8 cellular contexts compared by ENCODE assay signal in genomic region chr12:48197549-48197966, GRCh38. TPM values are rescaled to one million over a fixed set of nuclear protein-coding genes. Genes with fewer than 3 reads are reported as not detected.
DNase-seq lines count a peak whose midpoint lies in the region; ATAC-seq, FAIRE-seq and TF ChIP-seq lines count a peak whose summit lies in the region.

No MANE protein-coding gene starts in this region.

- no peaks in the 10 kb centered on the region for H3K79me2 ChIP-seq in HCT116 (ENCODE audit: insufficient read depth, low read length)
- no peaks in the 10 kb centered on the region for H3K79me2 ChIP-seq in astrocyte (ENCODE audit: insufficient read depth, low read length)

- H3K9me3 ChIP-seq in HCT116 (ENCODE audit: control insufficient read depth in 1 of 2, insufficient read depth in 1 of 2, low read depth in 1 of 2, low read length in 2 of 2) (no peaks in the 10 kb centered on the region), astrocyte (ENCODE audit: insufficient read depth, low read depth, low read length) (no peaks in the 10 kb centered on the region), skeletal muscle satellite cell (replicated peaks; ENCODE audit: low read length) (no peaks in the 10 kb centered on the region)

- ATAC-seq in HCT116: peak; percentile 64

- peak overlapping the region; percentile 96 for H3K27ac Mint-ChIP-seq in astrocyte (ENCODE audit: unreplicated experiment)

- POLR2A ChIA-PET in HCT116 (lab: Charles Lee): interaction anchor here (1.2 kb wide), 1 partner anchor 292 kb away, joined by 5 read pairs; the partner anchor contains the start of gene VDR

- H3K4me3 Mint-ChIP-seq in astrocyte (ENCODE audit: unreplicated experiment): peak overlapping the region; percentile 86

- peak overlapping the region; percentile 65 for H3K9ac ChIP-seq in HCT116 (ENCODE audit: low read length)
- H3K9ac ChIP-seq in astrocyte (ENCODE audit: low read length): peak overlapping the region; percentile 88
- H3K9ac ChIP-seq in skeletal muscle satellite cell (ENCODE audit: low read depth, low read length): peak overlapping the region; percentile 79

- H3K27ac ChIP-seq in HCT116 (ENCODE audit: low read depth, low read length): peak overlapping the region; percentile 62
- peak overlapping the region; percentile 16 for H3K27ac ChIP-seq in astrocyte (ENCODE audit: low read depth, low read length)

- H3K9me2 ChIP-seq in HCT116 (ENCODE audit: insufficient read depth): no peaks in the 10 kb centered on the region

- peaks cover 15% of the 10 kb centered on the region for H3K4me1 Mint-ChIP-seq in astrocyte (ENCODE audit: low read depth, unreplicated experiment)

- DNase-seq in GM12864 (ENCODE audit: low read depth): no peak
- peak; percentile 23 for DNase-seq in HCT116 (ENCODE audit: low read depth, low spot score)
- peak; percentile 40 for DNase-seq in NCI-H2227 (lab: John Stamatoyannopoulos, UW; ENCODE audit: unreplicated experiment)
- no peak for DNase-seq in astrocyte (ENCODE audit: low read depth)
- DNase-seq in T-helper 9 cell: no peak
- DNase-seq in HPDE6-E6E7 (ENCODE audit: extremely low spot score): no peak

- H3K4me1 ChIP-seq in HCT116 (ENCODE audit: control insufficient read depth in 1 of 2, insufficient read depth in 2 of 2, low read length in 2 of 2): peaks cover 10 to 20% of the 10 kb centered on the region in 2 experiments; a peak in 3 of 4 replicates
- H3K4me1 ChIP-seq in astrocyte (ENCODE audit: insufficient read depth, low read length): peaks cover 12% of the 10 kb centered on the region
- peaks cover 9% of the 10 kb centered on the region for H3K4me1 ChIP-seq in skeletal muscle satellite cell (ENCODE audit: control insufficient read depth, insufficient read depth, low read length)

- TSS peak; percentile 96 for BruUV-seq in HCT116 (replicated peaks; lab: Mats Ljungman, UMichigan)

- H3K27me3 ChIP-seq in HCT116 (ENCODE audit: insufficient read depth, low read length): no peaks in the 10 kb centered on the region
- H3K27me3 ChIP-seq in astrocyte (ENCODE audit: insufficient read depth, low read length): peaks cover 13% of the 10 kb centered on the region
- H3K27me3 ChIP-seq in skeletal muscle satellite cell (ENCODE audit: control insufficient read depth, insufficient read depth, low read length): peaks cover 23% of the 10 kb centered on the region

- TF ChIP-seq CTCF in GM12864 (IDR thresholded peaks at IDR 0.05; ENCODE audit: low read depth, low read length, missing control alignments) (peak; percentile 36), HCT116 (IDR thresholded peaks at IDR 0.05 in 2 of 3, conservative IDR thresholded peaks at IDR 0.05 in 1 of 3; ENCODE audit: borderline replicate concordance in 1 of 3, insufficient read depth in 1 of 3, low read depth in 2 of 3, low read length in 2 of 3) (peak; percentile 36 to 69 (median 59); a peak in 5 of 6 replicates), astrocyte (IDR thresholded peaks at IDR 0.05; ENCODE audit: insufficient read depth, low read depth, low read length) (peak; percentile 56)

- CTCF ChIA-PET in HCT116 (lab: Charles Lee): interaction anchor here (0.6 to 2.4 kb wide), 15 partner anchors 8 to 1166 kb away, joined by 3 to 13 read pairs (median 3); partner anchors contain the start of genes ASB8, CCDC184 and VDR

- TF ChIP-seq POLR2A in HCT116 (IDR thresholded peaks at IDR 0.05; ENCODE audit: borderline replicate concordance, extremely low read depth, insufficient read depth, insufficient read length): no peak

- no peaks in the 10 kb centered on the region for H3K27me3 Mint-ChIP-seq in astrocyte (ENCODE audit: low read depth, unreplicated experiment)

- TF ChIP-seq RAD21 in HCT116 (IDR thresholded peaks at IDR 0.05; ENCODE audit: low read depth): peak; percentile 35; the same call in 1 of the 2 replicates

- RAD21 ChIA-PET in HCT116 (lab: Charles Lee; ENCODE audit: low non-redundant PET in 1 of 2, low total read pairs in 2 of 2, uncharacterized antibody in 2 of 2, unreplicated experiment in 2 of 2): no interaction called here

- peaks cover 2% of the 10 kb centered on the region for H3K9me3 Mint-ChIP-seq in astrocyte (ENCODE audit: unreplicated experiment)

- H3K36me3 Mint-ChIP-seq in astrocyte (ENCODE audit: low read depth, unreplicated experiment): no peaks in the 10 kb centered on the region

- intact Hi-C loops in HCT116 (cut with micrococcal nuclease): loop anchor here (5.0 to 10.0 kb wide), 2 partner anchors 155 to 257 kb away; partner anchors contain the start of gene ZNF641

- H4K20me1 ChIP-seq in HCT116 (ENCODE audit: insufficient read depth) (no peaks in the 10 kb centered on the region), astrocyte (ENCODE audit: insufficient read depth, low read length) (no peaks in the 10 kb centered on the region)

- no peaks in the 10 kb centered on the region for H3K36me3 ChIP-seq in HCT116 (ENCODE audit: control insufficient read depth in 1 of 2, insufficient read depth in 2 of 2, low read length in 2 of 2)
- H3K36me3 ChIP-seq in astrocyte (ENCODE audit: insufficient read depth, low read length): no peaks in the 10 kb centered on the region
- H3K36me3 ChIP-seq in skeletal muscle satellite cell (ENCODE audit: insufficient read depth, low read length): no peaks in the 10 kb centered on the region

- FAIRE-seq in astrocyte (lab: Jason Lieb, UNC): no peak

- H2AFZ ChIP-seq in HCT116 (ENCODE audit: low read depth, low read length, poor library complexity, severe bottlenecking) (peak overlapping the region; percentile 99), astrocyte (ENCODE audit: low read depth, low read length) (peak overlapping the region; percentile 99)

- H3K4me3 ChIP-seq in GM12864 (ENCODE audit: low read depth, low read length) (peak overlapping the region; percentile 78), HCT116 (replicated peaks in 1 of 2; ENCODE audit: low read depth in 1 of 2, low read length in 2 of 2) (peak overlapping the region; percentile 54 to 69), astrocyte (ENCODE audit: insufficient read depth, low read depth, low read length) (peak overlapping the region; percentile 84), iPS-11a (ENCODE audit: low read depth, low read length) (peak overlapping the region; percentile 58), skeletal muscle satellite cell (ENCODE audit: low read length) (peak overlapping the region; percentile 76)

- peak overlapping the region; percentile 96 for H3K4me2 ChIP-seq in HCT116 (ENCODE audit: low read length)
- H3K4me2 ChIP-seq in astrocyte (ENCODE audit: low read length): peak overlapping the region; percentile 94
- peak overlapping the region; percentile 94 for H3K4me2 ChIP-seq in skeletal muscle satellite cell (ENCODE audit: low read length)

TF ChIP-seq in HCT116, 20 proteins besides CTCF, POLR2A, EP300 and RAD21:
- TF ChIP-seq YY1 (IDR thresholded peaks at IDR 0.05; ENCODE audit: extremely low read depth, insufficient replicate concordance, low read depth, low read length): no peak
- TF ChIP-seq CBX3 (IDR thresholded peaks at IDR 0.05; ENCODE audit: low read depth): no peak; the same call in 1 of the 2 replicates
- 0 out of 2 replicates have a peak, but pooled peaks have one; percentile 19 for TF ChIP-seq MAX (IDR thresholded peaks at IDR 0.05)
- TF ChIP-seq SIN3A (IDR thresholded peaks at IDR 0.05; ENCODE audit: low read depth): peak; percentile 51; the same call in 1 of the 2 replicates

RNA-seq across cellular contexts. Expression of gene OR10AD1, which starts 5.5 kb away (rescaled TPM):
- not detected for total RNA-seq in HCT116 (2021; ENCODE audit: unreplicated experiment)
- not detected in 2 replicates for polyA plus RNA-seq in HCT116 (2012)
- total RNA-seq in astrocyte: not detected in 2 replicates
- not detected in 2 replicates for total RNA-seq in skeletal muscle satellite cell (2012; rRNA removed)

RNA-seq across cellular contexts. Expression of gene CCDC184, which starts 14.1 kb away (rescaled TPM):
- total RNA-seq in HCT116 (2021; ENCODE audit: unreplicated experiment) (0.34 TPM), astrocyte (3.3 and 3.5 TPM in 2 replicates)
- polyA plus RNA-seq in HCT116 (2012): 0.09 and 0.17 TPM in 2 replicates
- under 0.01 and 0.22 TPM in 2 replicates for total RNA-seq in skeletal muscle satellite cell (2012; rRNA removed)

RNA-seq across cellular contexts. Expression of gene ASB8, which starts 40.2 kb away (rescaled TPM):
- total RNA-seq in HCT116 (2021; ENCODE audit: unreplicated experiment) (14.0 TPM), astrocyte (25.1 and 29.9 TPM in 2 replicates)
- polyA plus RNA-seq in HCT116 (2012): 7.7 and 12.9 TPM in 2 replicates
- 14.7 and 24.5 TPM in 2 replicates for total RNA-seq in skeletal muscle satellite cell (2012; rRNA removed)

Comparison
In these comparisons a context has a peak if more than half of its experiments do, and no peak if none do; other contexts are left out.
1. DNase-seq: peak in HCT116 (single experiment) and NCI-H2227 (single experiment); none in GM12864 (single experiment), astrocyte (single experiment), T-helper 9 cell (single experiment) and HPDE6-E6E7 (single experiment).
2. Peak in every context shown above with its lines, with median percentiles within 50 percentile points of each other: H3K4me3 ChIP-seq, CTCF ChIP-seq, H3K4me2 ChIP-seq and H3K9ac ChIP-seq.